In the genomic region with DNA sequence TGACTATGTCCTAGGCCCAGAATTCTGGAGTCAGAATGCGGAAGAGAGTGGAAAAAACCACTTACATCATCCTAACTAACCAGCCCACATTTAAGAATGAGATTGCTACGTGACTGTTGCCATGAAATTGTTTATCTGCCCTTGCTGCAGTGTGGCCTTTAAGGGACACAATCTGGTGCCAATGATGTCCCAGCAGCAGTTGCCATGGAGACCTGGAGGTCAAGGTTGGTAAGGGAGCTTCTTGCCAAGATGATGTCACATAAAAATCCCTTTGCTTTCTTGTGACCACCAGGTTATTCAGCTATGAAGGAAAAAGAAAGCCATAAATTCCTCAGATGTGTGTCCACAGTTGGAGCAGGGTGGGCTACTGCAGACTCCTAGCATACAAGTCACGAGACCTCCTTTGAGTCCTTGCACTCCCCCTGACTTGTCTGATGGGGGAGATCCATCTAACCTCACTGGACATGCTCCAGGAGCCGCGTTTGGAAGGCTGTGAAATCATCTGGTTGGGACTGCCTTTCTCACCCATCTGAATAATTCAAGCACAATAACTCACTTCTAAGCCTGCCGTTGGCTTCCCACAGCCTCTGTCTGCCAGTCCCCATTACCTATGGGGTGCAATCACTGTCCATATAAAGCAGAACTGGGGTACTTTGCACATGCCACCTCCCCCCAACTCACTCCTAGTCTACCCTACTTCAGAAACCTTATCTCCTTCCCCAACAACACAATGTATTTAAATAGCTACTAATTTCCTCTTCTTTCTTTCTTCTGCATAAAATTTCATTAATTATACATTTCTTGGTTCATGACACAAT, we compare ENCODE assay signal across 1 cellular context.
TF ChIP-seq lines count a peak whose summit lies in the region.

No MANE protein-coding gene starts in this region.

TF ChIP-seq in H1, 55 proteins besides CTCF, POLR2A, EP300 and RAD21:
- TF ChIP-seq SIN3A (conservative IDR thresholded peaks at IDR 0.05 in 1 of 2, IDR thresholded peaks at IDR 0.05 in 1 of 2; ENCODE audit: low read depth in 1 of 2, low read length in 2 of 2): no peak
- TF ChIP-seq SRF (IDR thresholded peaks at IDR 0.05; ENCODE audit: low read depth, low read length): no peak
- TF ChIP-seq, protein P1, sequence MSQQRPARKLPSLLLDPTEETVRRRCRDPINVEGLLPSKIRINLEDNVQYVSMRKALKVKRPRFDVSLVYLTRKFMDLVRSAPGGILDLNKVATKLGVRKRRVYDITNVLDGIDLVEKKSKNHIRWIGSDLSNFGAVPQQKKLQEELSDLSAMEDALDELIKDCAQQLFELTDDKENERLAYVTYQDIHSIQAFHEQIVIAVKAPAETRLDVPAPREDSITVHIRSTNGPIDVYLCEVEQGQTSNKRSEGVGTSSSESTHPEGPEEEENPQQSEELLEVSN (IDR thresholded peaks at IDR 0.05): no peak
- no peak for TF ChIP-seq SP4 (IDR thresholded peaks at IDR 0.05; ENCODE audit: low read length)
- no peak for TF ChIP-seq HDAC2 (IDR thresholded peaks at IDR 0.05; ENCODE audit: borderline replicate concordance in 1 of 2, low read depth in 2 of 2, low read length in 2 of 2)
- TF ChIP-seq JUND (IDR thresholded peaks at IDR 0.05; ENCODE audit: low read length): no peak
- TF ChIP-seq TCF12 (IDR thresholded peaks at IDR 0.05; ENCODE audit: low read depth, low read length): no peak
- no peak for TF ChIP-seq TBP (IDR thresholded peaks at IDR 0.05; ENCODE audit: low read depth, low read length)
- no peak for TF ChIP-seq KDM5A (IDR thresholded peaks at IDR 0.05; ENCODE audit: low read length)
- TF ChIP-seq BACH1 (IDR thresholded peaks at IDR 0.05; ENCODE audit: low read length): no peak
- no peak for TF ChIP-seq RBBP5 (IDR thresholded peaks at IDR 0.05; ENCODE audit: borderline replicate concordance, low read depth, low read length)
- no peak for TF ChIP-seq KDM4A (IDR thresholded peaks at IDR 0.05; ENCODE audit: low read depth, low read length, severe bottlenecking)
- TF ChIP-seq SUZ12 (IDR thresholded peaks at IDR 0.05; ENCODE audit: low read length): no peak
- TF ChIP-seq TAF7 (optimal IDR thresholded peaks at IDR 0.05; ENCODE audit: borderline replicate concordance, low read depth, low read length): no peak
- TF ChIP-seq NANOG (IDR thresholded peaks at IDR 0.05; ENCODE audit: insufficient read depth, low read depth, low read length, poor library complexity, severe bottlenecking): no peak
- no peak for TF ChIP-seq MAFK (IDR thresholded peaks at IDR 0.05; ENCODE audit: low read depth, low read length)
TF ChIP-seq in H1: peak in this region for 0.
